ENCODE assay signal across 16 cellular contexts in the genomic region with DNA sequence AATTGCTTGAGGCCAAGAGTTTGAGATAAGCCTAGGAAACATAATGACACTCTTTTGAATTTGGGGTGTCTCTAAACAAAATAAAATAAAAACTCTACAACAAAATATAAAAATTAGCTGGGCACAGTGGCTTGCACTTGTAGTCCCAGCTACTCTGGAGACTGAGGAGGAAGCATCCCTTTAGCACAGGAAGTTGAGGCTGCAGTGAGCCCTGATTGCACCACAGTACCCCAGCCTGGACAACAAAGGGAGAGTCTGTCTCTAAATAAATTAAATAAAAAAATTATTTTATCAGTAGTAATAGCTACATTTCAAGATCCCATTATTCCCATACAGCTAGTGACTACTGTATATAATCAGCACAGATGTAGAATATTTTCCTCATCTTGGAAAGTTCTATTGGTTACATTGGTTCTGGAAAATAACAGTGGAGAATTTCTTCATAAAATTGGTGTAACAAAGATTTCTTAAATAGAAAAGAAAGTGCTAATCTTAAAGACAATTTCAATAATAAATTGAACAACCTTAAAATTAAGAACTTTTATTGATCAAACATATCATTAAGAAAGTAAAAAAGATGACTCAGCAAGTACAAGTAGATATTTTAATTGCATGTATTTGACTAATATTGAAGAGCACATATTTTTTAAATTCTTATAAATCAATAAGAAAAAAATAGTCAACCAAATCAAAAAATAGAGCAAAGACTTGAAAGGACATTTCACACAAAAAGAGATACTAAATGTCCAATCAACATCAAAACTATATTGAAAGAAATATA.
"Had no signal": no experiment of that assay in that cellular context is flagged by ENCODE, and none has a peak within 500 bp of the region (broad histone marks: within the 10 kb centered on the region; RNA-seq: fewer than 3 reads in every experiment).

No MANE protein-coding gene starts in this region.

- H3K27ac ChIP-seq: colonic mucosa, left lung, neutrophil had no signal

- H3K4me3 ChIP-seq: colonic mucosa, left lung had no signal

- H3K4me1 ChIP-seq: colonic mucosa, left lung had no signal

- H3K9me3 ChIP-seq: colonic mucosa, left lung, neutrophil had no signal

- DNase-seq: activated CD4-positive, alpha-beta T cell treated with anti-CD3 and anti-CD28 coated beads, Interleukin-2, amount 10 ng/mL, durations not matched to agents 24 days and 14 days; activated CD4-positive, CD25-positive, alpha-beta regulatory T cell; activated CD8-positive, alpha-beta memory T cell treated with anti-CD3 and anti-CD28 coated beads, Interleukin-2, amount 50 U/mL, for 48 hours; activated gamma-delta T cell treated with Interleukin-2 at 50 U/mL for 16 hours; activated T-cell treated with anti-CD3 and anti-CD28 coated beads, Interleukin-2, amount 50 U/mL, for 72 hours; amniotic stem cell; caudate nucleus; colonic mucosa; hippocampal formation; left lung; natural killer cell; posterior cingulate gyrus; retina had no signal

- H3K27me3 ChIP-seq: colonic mucosa, left lung, neutrophil had no signal

- H3K36me3 ChIP-seq: colonic mucosa, left lung, neutrophil had no signal

- ATAC-seq: activated T-cell treated with anti-CD3 and anti-CD28 coated beads, Interleukin-2, amount 50 U/mL, for 72 hours; esophagus mucosa; left lung; natural killer cell; stimulated activated effector memory CD8-positive, alpha-beta T cell treated with anti-CD3 and anti-CD28 coated beads, Interleukin-12 subunit alpha, Interleukin-12 subunit beta, amount 100 ng/mL, for 72 hours had no signal
